ENCODE assay signal across 9 cellular contexts in genomic region chr11:88552377-88553029, GRCh38.
DNase-seq lines count a peak whose midpoint lies in the region; ATAC-seq and TF ChIP-seq lines count a peak whose summit lies in the region.
"Had no signal": no experiment of that assay in that cellular context is flagged by ENCODE, and none has a peak within 500 bp of the region (broad histone marks: within the 10 kb centered on the region; RNA-seq: fewer than 3 reads in every experiment).

No MANE protein-coding gene starts in this region.

- H3K4me3 Mint-ChIP-seq in CD4-positive, CD25-positive, alpha-beta regulatory T cell = no peak overlapping the region
- no peak overlapping the region for H3K4me3 Mint-ChIP-seq in activated CD8-positive, alpha-beta memory T cell treated with anti-CD3 and anti-CD28 coated beads, Interleukin-2, amount 10 ng/mL, durations not matched to agents 7 days and 5 days
- H3K4me3 Mint-ChIP-seq: stimulated activated naive CD8-positive, alpha-beta T cell treated with anti-CD3 and anti-CD28 coated beads, Interleukin-15, Interleukin-2, amounts not matched to agents 100 ng/mL and 50 ng/mL, for 24 hours had no signal

- no peaks in the 10 kb centered on the region for H4K20me1 ChIP-seq in smooth muscle cell (ENCODE audit: low read depth)

- no peaks in the 10 kb centered on the region for H3K36me3 Mint-ChIP-seq in CD4-positive, CD25-positive, alpha-beta regulatory T cell
- H3K36me3 Mint-ChIP-seq in activated CD8-positive, alpha-beta memory T cell treated with anti-CD3 and anti-CD28 coated beads, Interleukin-2, amount 10 ng/mL, durations not matched to agents 7 days and 5 days = no peaks in the 10 kb centered on the region

- ATAC-seq in CD4-positive, CD25-positive, alpha-beta regulatory T cell (ENCODE audit: low read depth in 2 of 2) = peak in 1 of 2 donors; percentile 52
- ATAC-seq in GM18868 (IDR thresholded peaks at IDR 0.05; ENCODE audit: unreplicated experiment) (peak; percentile 99), HG03025 (IDR thresholded peaks at IDR 0.05; ENCODE audit: low FRiP score, unreplicated experiment) (peak; percentile 96)
- peak; percentile 83 for ATAC-seq in activated CD8-positive, alpha-beta memory T cell treated with anti-CD3 and anti-CD28 coated beads, Interleukin-2, amount 10 ng/mL, durations not matched to agents 7 days and 5 days

- no peaks in the 10 kb centered on the region for H3K9me3 ChIP-seq in CD4-positive, CD25-positive, alpha-beta regulatory T cell (ENCODE audit: control insufficient read depth in 2 of 2, low read length in 2 of 2)
- no peaks in the 10 kb centered on the region for H3K9me3 ChIP-seq in smooth muscle cell (replicated peaks; ENCODE audit: low read depth)

- H3K4me3 ChIP-seq in CD4-positive, CD25-positive, alpha-beta regulatory T cell (ENCODE audit: low read depth, low read length) = no peak overlapping the region
- H3K4me3 ChIP-seq in fibroblast of pulmonary artery (replicated peaks; ENCODE audit: low read depth, low read length) (no peak overlapping the region), smooth muscle cell (no peak overlapping the region)

- peak overlapping the region in 1 of 3 donors; percentile 36 for H3K27ac Mint-ChIP-seq in CD4-positive, CD25-positive, alpha-beta regulatory T cell
- H3K27ac Mint-ChIP-seq in activated CD8-positive, alpha-beta memory T cell treated with anti-CD3 and anti-CD28 coated beads, Interleukin-2, amount 10 ng/mL, durations not matched to agents 7 days and 5 days = no peak overlapping the region
- H3K27ac Mint-ChIP-seq: stimulated activated naive CD8-positive, alpha-beta T cell treated with anti-CD3 and anti-CD28 coated beads, Interleukin-15, Interleukin-2, amounts not matched to agents 100 ng/mL and 50 ng/mL, for 24 hours had no signal

- no peaks in the 10 kb centered on the region for H3K36me3 ChIP-seq in CD4-positive, CD25-positive, alpha-beta regulatory T cell (ENCODE audit: control insufficient read depth, insufficient read depth, low read length)
- no peaks in the 10 kb centered on the region for H3K36me3 ChIP-seq in smooth muscle cell (ENCODE audit: low read depth)

- H3K27me3 ChIP-seq in CD4-positive, CD25-positive, alpha-beta regulatory T cell (ENCODE audit: control insufficient read depth, insufficient read depth, low read length) = peaks cover 4% of the 10 kb centered on the region
- no peaks in the 10 kb centered on the region for H3K27me3 ChIP-seq in smooth muscle cell (ENCODE audit: low read depth)

- H3K4me1 Mint-ChIP-seq in CD4-positive, CD25-positive, alpha-beta regulatory T cell = no peaks in the 10 kb centered on the region
- no peaks in the 10 kb centered on the region for H3K4me1 Mint-ChIP-seq in activated CD8-positive, alpha-beta memory T cell treated with anti-CD3 and anti-CD28 coated beads, Interleukin-2, amount 10 ng/mL, durations not matched to agents 7 days and 5 days

- no peaks in the 10 kb centered on the region for H3K4me1 ChIP-seq in CD4-positive, CD25-positive, alpha-beta regulatory T cell (ENCODE audit: control insufficient read depth, insufficient read depth, low read length, poor library complexity, severe bottlenecking)
- H3K4me1 ChIP-seq in smooth muscle cell (ENCODE audit: low read depth) = no peaks in the 10 kb centered on the region

- H3K27me3 Mint-ChIP-seq in CD4-positive, CD25-positive, alpha-beta regulatory T cell = peaks cover 14% of the 10 kb centered on the region
- peaks cover 20% of the 10 kb centered on the region for H3K27me3 Mint-ChIP-seq in activated CD8-positive, alpha-beta memory T cell treated with anti-CD3 and anti-CD28 coated beads, Interleukin-2, amount 10 ng/mL, durations not matched to agents 7 days and 5 days
- H3K27me3 Mint-ChIP-seq: stimulated activated naive CD8-positive, alpha-beta T cell treated with anti-CD3 and anti-CD28 coated beads, Interleukin-15, Interleukin-2, amounts not matched to agents 100 ng/mL and 50 ng/mL, for 24 hours had no signal

- no peaks in the 10 kb centered on the region for H3K9me3 Mint-ChIP-seq in CD4-positive, CD25-positive, alpha-beta regulatory T cell
- no peaks in the 10 kb centered on the region for H3K9me3 Mint-ChIP-seq in activated CD8-positive, alpha-beta memory T cell treated with anti-CD3 and anti-CD28 coated beads, Interleukin-2, amount 10 ng/mL, durations not matched to agents 7 days and 5 days (ENCODE audit: low read depth)
- H3K9me3 Mint-ChIP-seq: stimulated activated naive CD8-positive, alpha-beta T cell treated with anti-CD3 and anti-CD28 coated beads, Interleukin-15, Interleukin-2, amounts not matched to agents 100 ng/mL and 50 ng/mL, for 24 hours had no signal

- no peak overlapping the region for H3K9ac ChIP-seq in smooth muscle cell (ENCODE audit: low read depth)

- H3F3A ChIP-seq in smooth muscle cell (ENCODE audit: low read depth) = no peaks in the 10 kb centered on the region

- no peak overlapping the region for H3K27ac ChIP-seq in CD4-positive, CD25-positive, alpha-beta regulatory T cell (ENCODE audit: insufficient read depth, low read length, poor library complexity, severe bottlenecking)
- H3K27ac ChIP-seq in smooth muscle cell (ENCODE audit: low read depth) = peak overlapping the region; percentile 21

- no peak overlapping the region for H2AFZ ChIP-seq in smooth muscle cell (ENCODE audit: low read depth)

- H3K79me2 ChIP-seq in smooth muscle cell (ENCODE audit: low read depth) = no peaks in the 10 kb centered on the region

- peak; percentile 16 to 72 (median 39) for DNase-seq in CD4-positive, CD25-positive, alpha-beta regulatory T cell
- DNase-seq in NCI-H446 treated with DMSO at 0.1 percent for 48 hours (lab: John Stamatoyannopoulos, UW) = peak; percentile 6
- peak; percentile 74 for DNase-seq in activated CD8-positive, alpha-beta memory T cell treated with anti-CD3 and anti-CD28 coated beads, Interleukin-2, amount 10 ng/mL, durations not matched to agents 7 days and 5 days
- peak; percentile 66 for DNase-seq in fibroblast of pulmonary artery (ENCODE audit: low read depth)
- DNase-seq in smooth muscle cell (lab: John Stamatoyannopoulos, UW; ENCODE audit: unreplicated experiment) = no peak
- DNase-seq in amniotic stem cell (lab: John Stamatoyannopoulos, UW) = no peak

- CTCF ChIA-PET in activated CD8-positive, alpha-beta memory T cell treated with anti-CD3 and anti-CD28 coated beads, Interleukin-2, amount 10 ng/mL, durations not matched to agents 7 days and 5 days (lab: Charles Lee) = interaction anchor here (0.6 to 4.2 kb wide), 25 partner anchors 9 to 640 kb away, joined by 3 to 41 read pairs (median 4); partner anchors contain the start of gene RAB38

- no peak overlapping the region for H3K4me2 ChIP-seq in smooth muscle cell

- TF ChIP-seq CTCF in fibroblast of pulmonary artery (IDR thresholded peaks at IDR 0.05; ENCODE audit: low read length, missing control alignments) = peak; percentile 80
- TF ChIP-seq CTCF in smooth muscle cell (IDR thresholded peaks at IDR 0.05; ENCODE audit: borderline replicate concordance, insufficient read depth, poor library complexity, severe bottlenecking) = peak; percentile 58

- WGBS in smooth muscle cell (ENCODE audit: low lambda C conversion rate) = 3% methylated on average over 3 of the region's 3 CpGs

Comparison
In these comparisons a context has a peak if more than half of its experiments do, and no peak if none do; other contexts are left out.
1. DNase-seq: peak in CD4-positive, CD25-positive, alpha-beta regulatory T cell (3 of 3), NCI-H446 treated with DMSO at 0.1 percent for 48 hours (single experiment), activated CD8-positive, alpha-beta memory T cell treated with anti-CD3 and anti-CD28 coated beads, Interleukin-2, amount 10 ng/mL, durations not matched to agents 7 days and 5 days (single experiment) and fibroblast of pulmonary artery (single experiment); none in smooth muscle cell (single experiment) and amniotic stem cell (single experiment).